8 cellular contexts compared by ENCODE assay signal in the genomic region with DNA sequence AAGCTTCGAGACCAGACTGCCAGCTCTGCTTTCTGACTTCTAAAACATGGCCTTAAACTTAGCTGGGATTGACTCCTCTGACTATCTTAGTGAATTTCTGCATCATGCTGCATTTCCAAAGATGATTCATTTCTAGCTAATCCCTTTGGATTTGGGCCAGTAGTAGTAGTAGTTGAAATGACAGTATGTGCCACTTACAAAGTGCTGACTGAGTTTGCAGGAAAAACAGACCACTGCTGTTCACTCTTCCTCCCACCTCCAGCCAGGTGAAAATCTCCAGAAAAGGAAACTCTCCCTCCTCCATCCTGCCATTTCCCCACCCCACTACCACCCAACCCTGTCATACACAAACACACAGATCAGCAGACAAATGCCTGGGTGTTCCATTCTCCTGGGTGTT. TPM values are rescaled to one million over a fixed set of nuclear protein-coding genes. Genes with fewer than 3 reads are reported as not detected.
A peak's percentile ranks its signal among the peaks of the same experiment; 100 is the strongest.
DNase-seq lines count a peak whose midpoint lies in the region; TF ChIP-seq lines count a peak whose summit lies in the region.

No MANE protein-coding gene starts in this region.

- intact Hi-C loops in activated CD4-positive, alpha-beta T cell treated with anti-CD3 and anti-CD28 coated beads, Interleukin-2, amount 10 ng/mL, durations not matched to agents 24 days and 14 days (cut with micrococcal nuclease): no loop called here

- H3K9me3 Mint-ChIP-seq in activated CD4-positive, alpha-beta T cell treated with anti-CD3 and anti-CD28 coated beads, Interleukin-2, amount 10 ng/mL, durations not matched to agents 24 days and 14 days: no peaks in the 10 kb centered on the region

- no peak overlapping the region for H3K4me3 Mint-ChIP-seq in activated CD4-positive, alpha-beta T cell treated with anti-CD3 and anti-CD28 coated beads, Interleukin-2, amount 10 ng/mL, durations not matched to agents 24 days and 14 days

- H3K27ac Mint-ChIP-seq in activated CD4-positive, alpha-beta T cell treated with anti-CD3 and anti-CD28 coated beads, Interleukin-2, amount 10 ng/mL, durations not matched to agents 24 days and 14 days: no peak overlapping the region

- H3K36me3 Mint-ChIP-seq in activated CD4-positive, alpha-beta T cell treated with anti-CD3 and anti-CD28 coated beads, Interleukin-2, amount 10 ng/mL, durations not matched to agents 24 days and 14 days (ENCODE audit: low read depth): no peaks in the 10 kb centered on the region

- peaks cover 10% of the 10 kb centered on the region for H3K27me3 Mint-ChIP-seq in activated CD4-positive, alpha-beta T cell treated with anti-CD3 and anti-CD28 coated beads, Interleukin-2, amount 10 ng/mL, durations not matched to agents 24 days and 14 days

- DNase-seq in EL (peak; percentile 87), RKO (ENCODE audit: low spot score) (peak; percentile 94), fibroblast of mammary gland (ENCODE audit: low read depth) (peak; percentile 94), retinal pigment epithelial cell (ENCODE audit: low read depth) (peak; percentile 76), SIG-M5 (lab: John Stamatoyannopoulos, UW) (no peak), NCI-H146 treated with DMSO at 0.1 percent for 48 hours (lab: John Stamatoyannopoulos, UW; ENCODE audit: unreplicated experiment) (no peak)
- DNase-seq in activated CD4-positive, alpha-beta T cell treated with anti-CD3 and anti-CD28 coated beads, Interleukin-2, amount 10 ng/mL, durations not matched to agents 24 days and 14 days: no peak
- DNase-seq in central memory CD4-positive, alpha-beta T cell: no peak

- H3K4me3 ChIP-seq in fibroblast of mammary gland (ENCODE audit: control insufficient read depth, low read depth, low read length): peak overlapping the region; percentile 37
- no peak overlapping the region for H3K4me3 ChIP-seq in retinal pigment epithelial cell (ENCODE audit: low read length)

- TF ChIP-seq CTCF in fibroblast of mammary gland (conservative IDR thresholded peaks at IDR 0.05; ENCODE audit: control insufficient read depth, insufficient read depth, low read depth, low read length) (no peak), retinal pigment epithelial cell (conservative IDR thresholded peaks at IDR 0.05; ENCODE audit: low read depth, low read length) (no peak)

- peaks cover 5% of the 10 kb centered on the region for H3K4me1 Mint-ChIP-seq in activated CD4-positive, alpha-beta T cell treated with anti-CD3 and anti-CD28 coated beads, Interleukin-2, amount 10 ng/mL, durations not matched to agents 24 days and 14 days

RNA-seq across cellular contexts. Expression of a gene that starts 8.5 kb away (rescaled TPM):
- 10.0 and 11.8 TPM in 2 replicates for total RNA-seq in activated CD4-positive, alpha-beta T cell treated with anti-CD3 and anti-CD28 coated beads, Interleukin-2, amount 10 ng/mL, durations not matched to agents 24 days and 14 days

Comparison
In these comparisons a context has a peak if more than half of its experiments do, and no peak if none do; other contexts are left out.
1. DNase-seq: peak in EL (single experiment), RKO (single experiment), fibroblast of mammary gland (single experiment) and retinal pigment epithelial cell (single experiment); none in activated CD4-positive, alpha-beta T cell treated with anti-CD3 and anti-CD28 coated beads, Interleukin-2, amount 10 ng/mL, durations not matched to agents 24 days and 14 days (single experiment), SIG-M5 (single experiment), central memory CD4-positive, alpha-beta T cell (single experiment) and NCI-H146 treated with DMSO at 0.1 percent for 48 hours (single experiment).